15 cellular contexts compared by ENCODE assay signal in genomic region chr12:25960926-25961325, GRCh38. TPM values are rescaled to one million over a fixed set of nuclear protein-coding genes. Genes with fewer than 3 reads are reported as not detected.
A peak's percentile ranks its signal among the peaks of the same experiment; 100 is the strongest.
DNase-seq lines count a peak whose midpoint lies in the region; ATAC-seq, FAIRE-seq and TF ChIP-seq lines count a peak whose summit lies in the region.
"Had no signal": no experiment of that assay in that cellular context is flagged by ENCODE, and none has a peak within 500 bp of the region (broad histone marks: within the 10 kb centered on the region; RNA-seq: fewer than 3 reads in every experiment).

No MANE protein-coding gene starts in this region.

- intact Hi-C loops in left ventricle myocardium inferior (cut with micrococcal nuclease) (no loop called here), left cardiac atrium (cut with DNase I) (no loop called here), endothelial cell of umbilical vein (cut with micrococcal nuclease) (loop anchor here (1.0 kb wide), 1 partner anchor 503 kb away; no protein-coding TSS in a partner anchor), vagina (cut with DNase I) (loop anchor here (10.0 kb wide), 1 partner anchor 54 kb away; no protein-coding TSS in a partner anchor)

- peaks cover 68% of the 10 kb centered on the region for H3K79me2 ChIP-seq in endothelial cell of umbilical vein (ENCODE audit: control insufficient read depth, insufficient read depth, low read length)

- CTCF ChIA-PET in endothelial cell of umbilical vein (lab: Charles Lee) = interaction anchor here (1.3 to 4.8 kb wide), 7 partner anchors 13 to 176 kb away, joined by 3 to 52 read pairs (median 14); no protein-coding TSS in a partner anchor

- H3K9me3 Mint-ChIP-seq in nephron progenitor cell = peaks cover 9% of the 10 kb centered on the region

- H3K27me3 ChIP-seq in left ventricle myocardium inferior (ENCODE audit: low read depth) (no peaks in the 10 kb centered on the region), endothelial cell of umbilical vein (ENCODE audit: control insufficient read depth in 2 of 2, insufficient read depth in 2 of 2, low read length in 2 of 2) (no peaks in the 10 kb centered on the region), vagina (no peaks in the 10 kb centered on the region)
- H3K27me3 ChIP-seq in effector memory CD4-positive, alpha-beta T cell (replicated peaks; ENCODE audit: control insufficient read depth, insufficient read depth, low read length, poor library complexity, severe bottlenecking) = peaks cover 11% of the 10 kb centered on the region

- H3K27me3 Mint-ChIP-seq in nephron progenitor cell (ENCODE audit: low read depth, poor library complexity) = peaks cover 4% of the 10 kb centered on the region

- no peak for DNase-seq in left ventricle myocardium inferior
- no peak for DNase-seq in left cardiac atrium
- DNase-seq in endothelial cell of umbilical vein (ENCODE audit: low read depth, low spot score) = no peak
- no peak for DNase-seq in nephron progenitor cell
- no peak for DNase-seq in vagina (ENCODE audit: extremely low spot score in 2 of 2)
- DNase-seq in NCI-H146 treated with DMSO at 0.1 percent for 48 hours (lab: John Stamatoyannopoulos, UW; ENCODE audit: unreplicated experiment) = no peak
- DNase-seq in GM12892 (ENCODE audit: insufficient read length) = no peak
- DNase-seq in effector memory CD4-positive, alpha-beta T cell = no peak
- DNase-seq: activated effector memory CD4-positive, alpha-beta T cell treated with anti-CD3 and anti-CD28 coated beads, Interleukin-2, amount 50 U/mL, for 16 hours; left lung; NCI-H446; small intestine; stimulated activated naive CD4-positive, alpha-beta T cell; WERI-Rb-1 had no signal

- H3K27ac Mint-ChIP-seq in nephron progenitor cell = no peak overlapping the region

- H3K9me3 ChIP-seq in left ventricle myocardium inferior (replicated peaks) (no peaks in the 10 kb centered on the region), endothelial cell of umbilical vein (replicated peaks; ENCODE audit: control insufficient read depth, insufficient read depth, low read length) (no peaks in the 10 kb centered on the region), vagina (no peaks in the 10 kb centered on the region)
- no peaks in the 10 kb centered on the region for H3K9me3 ChIP-seq in effector memory CD4-positive, alpha-beta T cell (ENCODE audit: control insufficient read depth, low read length)
- H3K9me3 ChIP-seq: A549, left lung had no signal

- H4K20me1 ChIP-seq in endothelial cell of umbilical vein (replicated peaks; ENCODE audit: control insufficient read depth, extremely low read depth, insufficient read depth, low read length) = peaks cover 6% of the 10 kb centered on the region

- no TSS peak for BruUV-seq in endothelial cell of umbilical vein (replicated peaks; lab: Mats Ljungman, UMichigan)

- H3K4me1 Mint-ChIP-seq in nephron progenitor cell = peaks cover 59% of the 10 kb centered on the region

- H3K4me2 ChIP-seq in endothelial cell of umbilical vein (ENCODE audit: insufficient read depth, low read length) = peak overlapping the region; percentile 99

- H3K36me3 ChIP-seq in left ventricle myocardium inferior (no peaks in the 10 kb centered on the region), endothelial cell of umbilical vein (ENCODE audit: control insufficient read depth in 2 of 2, extremely low read depth in 1 of 2, insufficient read depth in 2 of 2, low read length in 2 of 2) (peaks cover 2 to 5% of the 10 kb centered on the region in 2 experiments), vagina (no peaks in the 10 kb centered on the region)
- H3K36me3 ChIP-seq in effector memory CD4-positive, alpha-beta T cell (ENCODE audit: control insufficient read depth, insufficient read depth, low read length) = no peaks in the 10 kb centered on the region
- H3K36me3 ChIP-seq: left lung, WERI-Rb-1 had no signal

- TF ChIP-seq POLR2A in endothelial cell of umbilical vein (IDR thresholded peaks at IDR 0.05; ENCODE audit: low read depth, low read length) = no peak
- TF ChIP-seq POLR2A in vagina (IDR thresholded peaks at IDR 0.05) = no peak
- no peak for TF ChIP-seq POLR2A in GM12892 (IDR thresholded peaks at IDR 0.05; ENCODE audit: low read depth, low read length)

- FAIRE-seq in endothelial cell of umbilical vein (lab: Jason Lieb, UNC) (no peak), GM12892 (lab: Jason Lieb, UNC) (no peak)
- FAIRE-seq: A549, small intestine had no signal

- dilution Hi-C loops in endothelial cell of umbilical vein (cut with MboI; ENCODE audit: extremely low pct_ligation_motif_present, low sequenced_read_pairs) = no loop called here

- no peaks in the 10 kb centered on the region for H3K9me1 ChIP-seq in endothelial cell of umbilical vein (replicated peaks; ENCODE audit: control insufficient read depth, extremely low read depth, insufficient read depth, low read length)

- H3K27ac ChIP-seq in left ventricle myocardium inferior (replicated peaks) (no peak overlapping the region), endothelial cell of umbilical vein (ENCODE audit: insufficient read depth, low read depth, low read length) (no peak overlapping the region), vagina (peak overlapping the region; percentile 94)
- H3K27ac ChIP-seq in effector memory CD4-positive, alpha-beta T cell (ENCODE audit: insufficient read depth, low read length, poor library complexity, severe bottlenecking) = no peak overlapping the region
- H3K27ac ChIP-seq: A549, WERI-Rb-1 had no signal

- H3K4me1 ChIP-seq in left ventricle myocardium inferior (peaks cover 59% of the 10 kb centered on the region), endothelial cell of umbilical vein (ENCODE audit: control insufficient read depth, extremely low read depth, insufficient read depth, low read length) (peaks cover 20% of the 10 kb centered on the region), vagina (peaks cover 25% of the 10 kb centered on the region)
- H3K4me1 ChIP-seq in effector memory CD4-positive, alpha-beta T cell (ENCODE audit: control insufficient read depth, insufficient read depth, low read length, poor library complexity, severe bottlenecking) = peaks cover 9% of the 10 kb centered on the region

- H3K4me3 ChIP-seq in left ventricle myocardium inferior (peak overlapping the region; percentile 90), endothelial cell of umbilical vein (replicated peaks in 1 of 3; ENCODE audit: insufficient read depth in 1 of 3, low read depth in 1 of 3, low read length in 3 of 3) (peak overlapping the region in 1 of 3 experiments; percentile 100), vagina (no peak overlapping the region)
- no peak overlapping the region for H3K4me3 ChIP-seq in effector memory CD4-positive, alpha-beta T cell (ENCODE audit: insufficient read depth, low read depth, low read length, poor library complexity, severe bottlenecking)
- H3K4me3 ChIP-seq: A549 had no signal

- TF ChIP-seq CTCF in left ventricle myocardium inferior (IDR thresholded peaks at IDR 0.05; ENCODE audit: borderline replicate concordance) (no peak), endothelial cell of umbilical vein (IDR thresholded peaks at IDR 0.05; ENCODE audit: extremely low read depth in 1 of 2, insufficient read depth in 1 of 2, low read depth in 1 of 2, low read length in 2 of 2) (no peak), nephron progenitor cell (IDR thresholded peaks at IDR 0.05) (no peak), vagina (IDR thresholded peaks at IDR 0.05) (no peak)

- H3K9ac ChIP-seq in endothelial cell of umbilical vein (replicated peaks; ENCODE audit: extremely low read depth, insufficient read depth, low read length) = peak overlapping the region; percentile 13

- POLR2A ChIA-PET in endothelial cell of umbilical vein (lab: Charles Lee) = no interaction called here

- no peak overlapping the region for H2AFZ ChIP-seq in endothelial cell of umbilical vein (ENCODE audit: low read depth, low read length)

- peak overlapping the region; percentile 97 for H3K4me3 Mint-ChIP-seq in nephron progenitor cell

- ATAC-seq in left cardiac atrium = no peak

- peaks cover 26% of the 10 kb centered on the region for H3K36me3 Mint-ChIP-seq in nephron progenitor cell (ENCODE audit: low read depth)

TF ChIP-seq in endothelial cell of umbilical vein, 7 proteins besides CTCF, POLR2A, EP300 and RAD21:
- no peak for TF ChIP-seq MAX (IDR thresholded peaks at IDR 0.05; ENCODE audit: insufficient read depth, insufficient read length)
- no peak for TF ChIP-seq MYC (IDR thresholded peaks at IDR 0.05; ENCODE audit: low read depth, low read length)
- TF ChIP-seq POLR2AphosphoS5 (IDR thresholded peaks at IDR 0.05; ENCODE audit: insufficient read depth, low read depth, low read length) = no peak
- no peak for TF ChIP-seq FOS (IDR thresholded peaks at IDR 0.05; ENCODE audit: borderline replicate concordance, insufficient read depth, low read length)

RNA-seq across cellular contexts. Expression of gene RASSF8, which starts 2.4 kb away (rescaled TPM):
- total RNA-seq in left ventricle myocardium inferior (33.7 TPM), left cardiac atrium (10 to 100 TPM; 60.0 to 81.4 TPM), endothelial cell of umbilical vein (58.3 and 59.3 TPM in 2 replicates), vagina (68.5 TPM)
- polyA plus RNA-seq in endothelial cell of umbilical vein = 9.0 and 11.1 TPM in 2 replicates
- 12.0 and 12.8 TPM in 2 replicates for polyA plus RNA-seq in endothelial cell of umbilical vein (2011; cell fraction: cytosol; rRNA removed)
- polyA plus RNA-seq in endothelial cell of umbilical vein (2011; cell fraction: nucleus; rRNA removed) = 23.2 and 24.5 TPM in 2 replicates
- polyA plus RNA-seq in endothelial cell of umbilical vein (2012) = 28.5 and 39.2 TPM in 2 replicates
- polyA minus RNA-seq in endothelial cell of umbilical vein = 77.4 and 82.4 TPM in 2 replicates
- 33.1 TPM for polyA minus RNA-seq in endothelial cell of umbilical vein (2011; cell fraction: cytosol; rRNA and poly(A)+ RNA removed)
- 69.4 and 85.4 TPM in 2 replicates for polyA minus RNA-seq in endothelial cell of umbilical vein (2011; cell fraction: nucleus; rRNA and poly(A)+ RNA removed)
- polyA plus RNA-seq in GM12892 (2012; ENCODE audit: missing spikeins) = not detected

Comparison
In these comparisons a context has a peak if more than half of its experiments do, and no peak if none do; other contexts are left out.
1. intact Hi-C loops: an anchor here in endothelial cell of umbilical vein (1.0 kb wide) and vagina (10.0 kb wide); none called in left ventricle myocardium inferior and left cardiac atrium.